Comparison of ENCODE assay signal across 1 cellular context in the genomic region with DNA sequence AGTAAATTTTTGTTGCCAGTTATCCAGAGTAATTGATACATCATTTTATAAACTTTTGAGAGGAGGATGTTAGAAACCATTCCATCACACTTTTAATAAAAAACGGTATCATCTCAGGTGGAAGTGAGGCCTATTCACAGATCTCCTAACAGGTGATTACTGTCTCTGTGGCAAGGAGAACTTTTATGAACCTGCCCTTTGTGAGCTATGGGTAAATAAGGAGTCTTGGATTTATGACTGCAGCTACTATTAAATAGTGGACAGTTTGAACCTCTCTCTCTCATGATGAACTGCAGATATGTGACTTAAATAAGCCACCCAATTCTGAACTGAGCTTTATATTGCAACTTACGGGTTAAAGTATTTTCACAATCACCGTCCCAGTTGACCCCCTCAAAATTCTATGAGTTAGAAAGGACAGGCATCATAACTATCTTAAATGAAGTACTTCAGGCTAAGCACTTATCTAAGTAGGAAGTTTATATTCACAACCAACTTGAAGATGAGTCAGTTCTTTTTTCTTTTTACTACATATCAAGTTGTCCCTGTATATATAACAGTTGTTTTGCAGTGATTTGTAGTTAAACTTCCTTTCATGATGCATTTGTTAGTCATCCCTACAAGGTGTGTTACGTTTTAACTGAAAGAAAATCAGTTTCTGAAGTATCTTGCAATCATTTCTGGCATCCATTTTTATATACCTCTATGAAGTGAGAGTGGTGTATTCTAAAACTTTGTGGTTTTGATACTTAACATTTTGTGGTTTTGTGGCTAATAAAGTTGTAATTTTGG.
A peak's percentile ranks its signal among the peaks of the same experiment; 100 is the strongest.
TF ChIP-seq lines count a peak whose summit lies in the region.

No MANE protein-coding gene starts in this region.

TF ChIP-seq in endothelial cell of umbilical vein, 7 proteins besides CTCF, POLR2A, EP300 and RAD21:
- no peak for TF ChIP-seq JUN (IDR thresholded peaks at IDR 0.05; ENCODE audit: borderline replicate concordance, insufficient read depth, insufficient read length, low read depth)
- no peak for TF ChIP-seq MYC (IDR thresholded peaks at IDR 0.05; ENCODE audit: low read depth, low read length)
- TF ChIP-seq POLR2AphosphoS5 (IDR thresholded peaks at IDR 0.05; ENCODE audit: insufficient read depth, low read depth, low read length) = no peak
- TF ChIP-seq FOS (IDR thresholded peaks at IDR 0.05; ENCODE audit: borderline replicate concordance, insufficient read depth, low read length) = peak; percentile 83
